In the genomic region with DNA sequence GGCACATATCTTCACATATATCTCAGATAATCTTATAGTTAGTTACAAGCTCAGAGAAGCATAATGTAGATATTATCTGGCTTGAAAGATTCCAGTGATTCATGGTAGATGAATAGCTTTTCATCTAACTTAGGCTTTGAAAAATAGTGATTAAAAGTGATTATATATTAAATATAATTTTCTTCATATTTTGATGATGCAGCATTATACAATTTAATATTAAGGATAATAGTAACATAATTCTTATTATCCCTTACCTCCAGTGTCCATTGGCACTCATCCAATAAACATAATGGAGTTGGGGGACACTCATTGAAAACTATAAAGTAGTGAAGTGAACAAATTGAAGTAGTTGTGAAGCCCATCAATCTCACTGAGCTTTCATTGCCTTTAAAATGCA, we compare ENCODE assay signal across 7 cellular contexts. TPM values are rescaled to one million over a fixed set of nuclear protein-coding genes. Genes with fewer than 3 reads are reported as not detected.
"Had no signal": no experiment of that assay in that cellular context is flagged by ENCODE, and none has a peak within 500 bp of the region (broad histone marks: within the 10 kb centered on the region; RNA-seq: fewer than 3 reads in every experiment).

No MANE protein-coding gene starts in this region.

- FAIRE-seq: HTR-8/SVneo had no signal

- H3K9ac ChIP-seq: KMS-11 had no signal

- H3K4me2 ChIP-seq: KMS-11 had no signal

- H3K27ac ChIP-seq: HL-60, KMS-11 had no signal

- DNase-seq: KBM-7, KG1 had no signal

RNA-seq across cellular contexts. Expression of a gene that starts 35.8 kb away (rescaled TPM):
- total RNA-seq: HT1080 had no signal
- polyA plus RNA-seq: IgD-negative memory B cell had no signal
